Comparison of ENCODE assay signal across 1 cellular context in the genomic region with DNA sequence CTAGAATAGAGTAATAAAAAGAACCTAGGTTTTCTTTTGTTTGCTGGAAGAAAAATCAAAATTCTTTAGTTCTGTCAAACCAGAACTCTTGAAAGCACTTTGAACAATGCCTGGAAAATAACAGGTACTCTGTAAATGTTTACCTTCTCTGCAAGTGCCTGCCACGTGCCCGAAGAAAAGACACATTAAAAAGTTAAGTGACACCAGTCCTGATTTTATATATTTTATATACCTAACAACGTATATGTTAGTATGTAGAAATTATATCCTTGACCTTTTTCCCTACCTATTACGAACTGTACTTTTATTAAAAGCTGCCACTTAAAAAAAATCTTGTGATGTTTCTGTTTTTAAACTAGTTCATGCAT.
TF ChIP-seq lines count a peak whose summit lies in the region.

No MANE protein-coding gene starts in this region.

TF ChIP-seq in K562, 482 proteins besides CTCF, POLR2A, EP300 and RAD21 (continued from another document):
- no peak for TF ChIP-seq RREB1 (CRISPR knock-in tag; IDR thresholded peaks at IDR 0.05)
TF ChIP-seq in K562: peak in this region for 3.
